ENCODE assay signal across 8 cellular contexts in the genomic region with DNA sequence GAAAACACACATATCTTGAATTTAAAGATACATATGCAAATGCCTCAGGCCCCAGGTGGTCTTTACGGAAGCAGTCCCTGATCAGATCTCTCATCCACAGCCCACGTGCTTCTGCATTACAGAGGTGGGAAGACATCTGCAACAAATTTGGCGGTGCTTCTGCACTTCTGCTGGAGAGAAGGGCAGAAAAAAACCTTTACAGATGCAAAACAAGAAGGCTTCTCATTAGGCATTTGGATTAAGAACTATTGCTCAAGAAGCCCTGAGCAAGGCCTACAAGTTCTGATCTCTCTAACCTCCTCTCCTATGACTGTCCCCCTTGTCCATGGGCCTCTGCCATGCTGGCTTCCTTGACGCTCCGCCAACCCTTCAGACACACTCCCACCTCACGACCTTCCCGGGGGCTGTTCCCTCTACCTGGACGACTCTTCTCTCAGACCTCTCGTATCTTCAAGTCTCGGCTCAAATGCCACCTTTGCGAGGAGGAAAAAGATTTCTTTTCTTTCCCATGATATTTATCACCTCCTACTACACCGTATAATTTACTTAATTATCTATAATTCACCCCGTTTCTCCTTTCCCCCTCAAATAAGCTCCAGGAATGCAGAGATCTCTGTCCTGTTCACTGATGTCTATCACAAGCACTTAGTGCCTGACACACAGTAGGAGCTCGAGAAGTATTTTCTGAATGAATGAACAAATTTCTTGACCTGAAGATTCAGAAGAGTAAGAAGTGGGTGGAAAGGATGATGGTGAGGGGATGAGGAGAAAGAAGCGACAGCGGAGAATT. TPM values are rescaled to one million over a fixed set of nuclear protein-coding genes. Genes with fewer than 3 reads are reported as not detected.
DNase-seq lines count a peak whose midpoint lies in the region; ATAC-seq and TF ChIP-seq lines count a peak whose summit lies in the region.

No MANE protein-coding gene starts in this region.

- TF ChIP-seq CTCF in activated CD8-positive, alpha-beta T cell treated with anti-CD3 and anti-CD28 coated beads for 36 hours (IDR thresholded peaks at IDR 0.05), result no peak

- CTCF ChIA-PET in activated CD4-positive, alpha-beta T cell treated with anti-CD3 and anti-CD28 coated beads, Interleukin-2, amount 10 ng/mL, durations not matched to agents 7 days and 5 days (lab: Charles Lee), result no interaction called here
- CTCF ChIA-PET in activated CD8-positive, alpha-beta T cell treated with anti-CD3 and anti-CD28 coated beads for 36 hours (lab: Charles Lee), result interaction anchor here (1.0 kb wide), 1 partner anchor 18 kb away, joined by 3 read pairs; no protein-coding TSS in a partner anchor

- peaks cover 35% of the 10 kb centered on the region for H3K4me1 Mint-ChIP-seq in activated CD4-positive, alpha-beta T cell treated with anti-CD3 and anti-CD28 coated beads, Interleukin-2, amount 10 ng/mL, durations not matched to agents 7 days and 5 days
- peaks cover 39% of the 10 kb centered on the region for H3K4me1 Mint-ChIP-seq in activated CD8-positive, alpha-beta T cell treated with anti-CD3 and anti-CD28 coated beads for 36 hours (ENCODE audit: low read depth)
- peaks cover 50% of the 10 kb centered on the region for H3K4me1 Mint-ChIP-seq in stimulated activated memory B cell treated with anti-CD40 and anti-IgM and Interleukin-4, amounts not matched to agents 10 μg/mL and 1 μg/mL and 100 μg/mL, for 72 hours

- POLR2A ChIA-PET in activated CD4-positive, alpha-beta T cell treated with anti-CD3 and anti-CD28 coated beads, Interleukin-2, amount 10 ng/mL, durations not matched to agents 7 days and 5 days (lab: Charles Lee), result no interaction called here
- POLR2A ChIA-PET in activated CD8-positive, alpha-beta T cell treated with anti-CD3 and anti-CD28 coated beads for 36 hours (lab: Charles Lee), result no interaction called here

- H3K4me3 ChIP-seq in iPS-11a (ENCODE audit: low read depth, low read length), result peak overlapping the region; percentile 83

- no peaks in the 10 kb centered on the region for H3K9me3 Mint-ChIP-seq in activated CD4-positive, alpha-beta T cell treated with anti-CD3 and anti-CD28 coated beads, Interleukin-2, amount 10 ng/mL, durations not matched to agents 7 days and 5 days
- H3K9me3 Mint-ChIP-seq in activated CD8-positive, alpha-beta T cell treated with anti-CD3 and anti-CD28 coated beads for 36 hours, result no peaks in the 10 kb centered on the region
- H3K9me3 Mint-ChIP-seq in stimulated activated memory B cell treated with anti-CD40 and anti-IgM and Interleukin-4, amounts not matched to agents 10 μg/mL and 1 μg/mL and 100 μg/mL, for 72 hours, result no peaks in the 10 kb centered on the region

- peak overlapping the region; percentile 88 for H3K27ac Mint-ChIP-seq in activated CD4-positive, alpha-beta T cell treated with anti-CD3 and anti-CD28 coated beads, Interleukin-2, amount 10 ng/mL, durations not matched to agents 7 days and 5 days
- peak overlapping the region; percentile 79 for H3K27ac Mint-ChIP-seq in activated CD8-positive, alpha-beta T cell treated with anti-CD3 and anti-CD28 coated beads for 36 hours
- peak overlapping the region; percentile 74 for H3K27ac Mint-ChIP-seq in stimulated activated memory B cell treated with anti-CD40 and anti-IgM and Interleukin-4, amounts not matched to agents 10 μg/mL and 1 μg/mL and 100 μg/mL, for 72 hours

- peak overlapping the region; percentile 80 for H3K4me3 Mint-ChIP-seq in activated CD4-positive, alpha-beta T cell treated with anti-CD3 and anti-CD28 coated beads, Interleukin-2, amount 10 ng/mL, durations not matched to agents 7 days and 5 days
- peak overlapping the region; percentile 92 for H3K4me3 Mint-ChIP-seq in activated CD8-positive, alpha-beta T cell treated with anti-CD3 and anti-CD28 coated beads for 36 hours
- peak overlapping the region; percentile 82 for H3K4me3 Mint-ChIP-seq in stimulated activated memory B cell treated with anti-CD40 and anti-IgM and Interleukin-4, amounts not matched to agents 10 μg/mL and 1 μg/mL and 100 μg/mL, for 72 hours

- no peak for DNase-seq in activated CD4-positive, alpha-beta T cell treated with anti-CD3 and anti-CD28 coated beads, Interleukin-2, amount 10 ng/mL, durations not matched to agents 7 days and 5 days
- DNase-seq in activated CD4-positive, alpha-beta T cell treated with anti-CD3 and anti-CD28 coated beads, Interleukin-2, amount 50 U/mL, for 48 hours, result no peak
- DNase-seq in activated CD8-positive, alpha-beta T cell treated with anti-CD3 and anti-CD28 coated beads for 36 hours, result no peak
- DNase-seq in NCI-H524 (lab: John Stamatoyannopoulos, UW), result no peak

- H3K36me3 Mint-ChIP-seq in activated CD4-positive, alpha-beta T cell treated with anti-CD3 and anti-CD28 coated beads, Interleukin-2, amount 10 ng/mL, durations not matched to agents 7 days and 5 days (ENCODE audit: low read depth), result peaks cover 32% of the 10 kb centered on the region
- H3K36me3 Mint-ChIP-seq in activated CD8-positive, alpha-beta T cell treated with anti-CD3 and anti-CD28 coated beads for 36 hours (ENCODE audit: low read depth), result peaks cover 13% of the 10 kb centered on the region
- peaks cover 16% of the 10 kb centered on the region for H3K36me3 Mint-ChIP-seq in stimulated activated memory B cell treated with anti-CD40 and anti-IgM and Interleukin-4, amounts not matched to agents 10 μg/mL and 1 μg/mL and 100 μg/mL, for 72 hours

- no peak for ATAC-seq in activated CD8-positive, alpha-beta T cell treated with anti-CD3 and anti-CD28 coated beads for 36 hours
- no peak for ATAC-seq in stimulated activated memory B cell treated with anti-CD40 and anti-IgM and Interleukin-4, amounts not matched to agents 10 μg/mL and 1 μg/mL and 100 μg/mL, for 72 hours
- no peak for ATAC-seq in GM19467 (IDR thresholded peaks at IDR 0.05; ENCODE audit: unreplicated experiment)
- ATAC-seq in GM21529 (IDR thresholded peaks at IDR 0.05; ENCODE audit: unreplicated experiment), result no peak

- intact Hi-C loops in activated CD8-positive, alpha-beta T cell treated with anti-CD3 and anti-CD28 coated beads for 36 hours (cut with micrococcal nuclease), result loop anchor here (10.0 kb wide), 1 partner anchor 273 kb away; a partner anchor contains a TSS

- H3K27me3 Mint-ChIP-seq in activated CD4-positive, alpha-beta T cell treated with anti-CD3 and anti-CD28 coated beads, Interleukin-2, amount 10 ng/mL, durations not matched to agents 7 days and 5 days, result no peaks in the 10 kb centered on the region
- no peaks in the 10 kb centered on the region for H3K27me3 Mint-ChIP-seq in activated CD8-positive, alpha-beta T cell treated with anti-CD3 and anti-CD28 coated beads for 36 hours
- H3K27me3 Mint-ChIP-seq in stimulated activated memory B cell treated with anti-CD40 and anti-IgM and Interleukin-4, amounts not matched to agents 10 μg/mL and 1 μg/mL and 100 μg/mL, for 72 hours, result no peaks in the 10 kb centered on the region

RNA-seq across cellular contexts. Expression of a gene that starts 1.1 kb away (rescaled TPM):
- total RNA-seq in activated CD4-positive, alpha-beta T cell treated with anti-CD3 and anti-CD28 coated beads, Interleukin-2, amount 10 ng/mL, durations not matched to agents 7 days and 5 days, result 10 to 100 TPM; 24.3 to 29.1 TPM
- 10 to 100 TPM; 19.7 to 19.9 TPM for total RNA-seq in activated CD8-positive, alpha-beta T cell treated with anti-CD3 and anti-CD28 coated beads for 36 hours
